In genomic region chr2:201185863-201186262, GRCh38 we compare ENCODE assay signal across 13 cellular contexts. TPM values are rescaled to one million over a fixed set of nuclear protein-coding genes. Genes with fewer than 3 reads are reported as not detected.
DNase-seq lines count a peak whose midpoint lies in the region; ATAC-seq, FAIRE-seq and TF ChIP-seq lines count a peak whose summit lies in the region.
"Had no signal": no experiment of that assay in that cellular context is flagged by ENCODE, and none has a peak within 500 bp of the region (broad histone marks: within the 10 kb centered on the region; RNA-seq: fewer than 3 reads in every experiment).

No MANE protein-coding gene starts in this region.

- H3K9me3 Mint-ChIP-seq in activated T-cell treated with anti-CD3 and anti-CD28 coated beads, Interleukin-2, amount 50 U/mL, for 4 hours, result peaks cover 7% of the 10 kb centered on the region

- BruUV-seq in K562 (replicated peaks; lab: Mats Ljungman, UMichigan), result no TSS peak

- H3K36me3 ChIP-seq in K562 (ENCODE audit: control insufficient read depth, insufficient read depth, low read length) (peaks cover 45% of the 10 kb centered on the region; the same call in 2 of the 3 replicates), skeletal muscle tissue (ENCODE audit: control insufficient read depth in 3 of 3, insufficient read depth in 3 of 3, low read length in 3 of 3) (no peaks in the 10 kb centered on the region)

- TF ChIP-seq POLR2A in K562 (conservative IDR thresholded peaks at IDR 0.05), result no peak

- no peak for ATAC-seq in activated T-cell treated with anti-CD3 and anti-CD28 coated beads, Interleukin-2, amount 50 U/mL, for 4 hours
- ATAC-seq in K562 (no peak), HG02981 (IDR thresholded peaks at IDR 0.05; ENCODE audit: unreplicated experiment) (no peak), HG03457 (IDR thresholded peaks at IDR 0.05; ENCODE audit: unreplicated experiment) (no peak)
- ATAC-seq: SK-N-SH treated with all-trans-retinoic acid at 6 μM for 48 hours had no signal

- peaks cover 76% of the 10 kb centered on the region for H3K4me1 Mint-ChIP-seq in activated T-cell treated with anti-CD3 and anti-CD28 coated beads, Interleukin-2, amount 50 U/mL, for 4 hours (ENCODE audit: low read depth)

- WGBS in K562 (ENCODE audit: insufficient coverage, low coverage, missing lambda C conversion rate), result 54% methylated on average over 4 of the region's 4 CpGs

- H3K27ac ChIP-seq in K562 (ENCODE audit: extremely low read depth, low read depth, low read length) (no peak overlapping the region), skeletal muscle tissue (ENCODE audit: low read depth, low read length) (peak overlapping the region; percentile 10)
- H3K27ac ChIP-seq: coronary artery had no signal

- intact Hi-C loops in K562 (cut with micrococcal nuclease), result no loop called here

- peak overlapping the region; percentile 58 for H3K4me3 ChIP-seq in K562
- H3K4me3 ChIP-seq in skeletal muscle tissue (ENCODE audit: low read length in 3 of 3), result peak overlapping the region in 1 of 3 donors; percentile 27

- H3K9me3 ChIP-seq in K562 (replicated peaks; ENCODE audit: control insufficient read depth, insufficient read depth, low read depth, low read length) (no peaks in the 10 kb centered on the region), skeletal muscle tissue (ENCODE audit: control insufficient read depth in 3 of 3, low read length in 3 of 3) (no peaks in the 10 kb centered on the region)

- POLR2A ChIA-PET in K562 (lab: Yijun Ruan, JAX), result interaction anchor here (0.7 to 1.1 kb wide), 3 partner anchors 9 to 55 kb away, joined by 3 read pairs; no protein-coding TSS in a partner anchor

- no peak overlapping the region for H2AFZ ChIP-seq in K562 (ENCODE audit: low read depth, low read length)

- TF ChIP-seq EP300 in K562 (IDR thresholded peaks at IDR 0.05; ENCODE audit: low read length), result no peak

- H3K27me3 ChIP-seq in K562 (ENCODE audit: control insufficient read depth in 2 of 2, insufficient read depth in 2 of 2, low read length in 2 of 2), result no peaks in the 10 kb centered on the region
- no peaks in the 10 kb centered on the region for H3K27me3 ChIP-seq in skeletal muscle tissue (ENCODE audit: control insufficient read depth in 3 of 3, insufficient read depth in 3 of 3, low read length in 3 of 3)

- CTCF ChIA-PET in K562 (lab: Yijun Ruan, JAX; ENCODE audit: low intra/inter-chr PET ratio), result no interaction called here

- no peaks in the 10 kb centered on the region; the same call in 1 of the 2 replicates for H4K20me1 ChIP-seq in K562 (replicated peaks; ENCODE audit: control insufficient read depth, insufficient read depth, low read length)

- peaks cover 5 to 14% of the 10 kb centered on the region in 2 experiments; a peak in 3 of 5 replicates for H3K4me1 ChIP-seq in K562 (replicated peaks in 1 of 2; ENCODE audit: control insufficient read depth in 2 of 2, insufficient read depth in 2 of 2, low read length in 2 of 2)
- H3K4me1 ChIP-seq in skeletal muscle tissue (ENCODE audit: control insufficient read depth in 3 of 3, insufficient read depth in 3 of 3, low read length in 3 of 3), result no peaks in the 10 kb centered on the region

- H3K4me2 ChIP-seq in K562 (ENCODE audit: insufficient read depth, low read length), result peak overlapping the region; percentile 81

- no peak for TF ChIP-seq CTCF in K562 (IDR thresholded peaks at IDR 0.05 in 2 of 3, conservative IDR thresholded peaks at IDR 0.05 in 1 of 3; ENCODE audit: insufficient read depth in 2 of 3, low read depth in 1 of 3, low read length in 3 of 3)

- H3K4me3 Mint-ChIP-seq in activated T-cell treated with anti-CD3 and anti-CD28 coated beads, Interleukin-2, amount 50 U/mL, for 4 hours, result peak overlapping the region; percentile 88

- FAIRE-seq in K562 (lab: Jason Lieb, UNC) (no peak), GM19239 (lab: Jason Lieb, UNC) (no peak)

- peak overlapping the region; percentile 78 to 84; a peak in 2 of 4 replicates for H3K9ac ChIP-seq in K562 (ENCODE audit: insufficient read depth in 1 of 2, low read depth in 2 of 2, low read length in 2 of 2)
- no peak overlapping the region for H3K9ac ChIP-seq in skeletal muscle tissue (ENCODE audit: low read depth in 1 of 3, low read length in 3 of 3)

- TF ChIP-seq RAD21 in K562 (CRISPR knock-in tag; conservative IDR thresholded peaks at IDR 0.05 in 1 of 2, IDR thresholded peaks at IDR 0.05 in 1 of 2), result no peak

- no peaks in the 10 kb centered on the region for H3K27me3 Mint-ChIP-seq in activated T-cell treated with anti-CD3 and anti-CD28 coated beads, Interleukin-2, amount 50 U/mL, for 4 hours (ENCODE audit: low read depth)

- no peaks in the 10 kb centered on the region for H3K9me1 ChIP-seq in K562 (ENCODE audit: control insufficient read depth, insufficient read depth, low read length)

- DNase-seq in activated T-cell treated with anti-CD3 and anti-CD28 coated beads, Interleukin-2, amount 50 U/mL, for 4 hours, result no peak
- no peak for DNase-seq in activated T-cell treated with anti-CD3 and anti-CD28 coated beads, Interleukin-2, amount 50 U/mL, for 1 hour
- DNase-seq in RPMI8226, result peak; percentile 17
- DNase-seq in K562 (ENCODE audit: extremely low read depth in 1 of 4, low spot score in 3 of 4), result no peak
- no peak for DNase-seq in GM19239 (ENCODE audit: insufficient read length, low spot score)
- DNase-seq: activated CD4-positive, alpha-beta T cell treated with anti-CD3 and anti-CD28 coated beads, Interleukin-2, amount 50 U/mL, for 1 hour; amygdala; DMS153 had no signal

- peaks cover 15% of the 10 kb centered on the region for H3K36me3 Mint-ChIP-seq in activated T-cell treated with anti-CD3 and anti-CD28 coated beads, Interleukin-2, amount 50 U/mL, for 4 hours (ENCODE audit: insufficient read depth)

- in situ Hi-C loops in K562 (cut with MboI), result loop anchor here (5.0 to 25.0 kb wide), 2 partner anchors 41 to 474 kb away; no protein-coding TSS in a partner anchor

- H3K79me2 ChIP-seq in K562 (ENCODE audit: control insufficient read depth, insufficient read depth, low read length), result peaks cover 46% of the 10 kb centered on the region

TF ChIP-seq in K562, 482 proteins besides CTCF, POLR2A, EP300 and RAD21:
- TF ChIP-seq TAF9B (IDR thresholded peaks at IDR 0.05; ENCODE audit: partially characterized antibody) (no peak), TBP (optimal IDR thresholded peaks at IDR 0.05; ENCODE audit: low read depth, low read length) (no peak), FOS (IDR thresholded peaks at IDR 0.05; ENCODE audit: extremely low read depth, insufficient read length) (no peak), RBM39 (optimal IDR thresholded peaks at IDR 0.05; ENCODE audit: low read depth, low read length) (no peak), FOSL1 (tag; conservative IDR thresholded peaks at IDR 0.05) (no peak), SPI1 (IDR thresholded peaks at IDR 0.05; ENCODE audit: borderline replicate concordance, low read depth, low read length) (peak; percentile 82), SREBF2 (CRISPR knock-in tag; IDR thresholded peaks at IDR 0.05) (no peak)

RNA-seq across cellular contexts. Expression of gene CASP10, which starts 2.9 kb away (rescaled TPM):
- 1 to 10 TPM; 3.4 to 4.8 (median 4.4) TPM for total RNA-seq in activated T-cell treated with anti-CD3 and anti-CD28 coated beads, Interleukin-2, amount 50 U/mL, for 4 hours
- 75.0 and 98.6 TPM in 2 replicates for total RNA-seq in K562 (2011; cell fraction: chromatin; rRNA removed; ENCODE audit: low replicate concordance)
- total RNA-seq in K562 (2011; cell fraction: nucleolus; rRNA removed), result 34.9 and 39.4 TPM in 2 replicates
- 55.7 and 65.5 TPM in 2 replicates for total RNA-seq in K562 (2011; cell fraction: nucleoplasm; rRNA removed)
- total RNA-seq in K562 (2014; rRNA removed) (10.8 TPM in 2 replicates), K562 (2014; rRNA removed; fragmentation: Illumina TruSeq; extraction: Trizol) (17.4 and 19.7 TPM in 2 replicates), K562 (2015; rRNA removed; fragmentation: Illumina TruSeq; extraction: Trizol) (10.7 and 12.6 TPM in 2 replicates), K562 (2021) (12.1 and 12.2 TPM in 2 replicates), skeletal muscle tissue (16.2 TPM)
- polyA plus RNA-seq in K562 (2011; rRNA removed) (20.4 and 21.9 TPM in 2 replicates), K562 (2014; fragmentation: Illumina TruSeq; extraction: Trizol) (9.9 and 10.6 TPM in 2 replicates), K562 (2014; fragmentation: Nextera tagmentation; extraction: Ambion mirVana) (1 to 10 TPM; 7.1 to 7.2 TPM), K562 (2014; rRNA removed) (8.0 and 9.9 TPM in 2 replicates)
- polyA plus RNA-seq in K562 (2011; cell fraction: cytosol; rRNA removed), result 8.4 and 12.9 TPM in 2 replicates
- 16.1 and 18.3 TPM in 2 replicates for polyA plus RNA-seq in K562 (2011; cell fraction: nucleus; rRNA removed)
- 7.7 and 9.6 TPM in 2 replicates for polyA plus RNA-seq in K562 (2012)
- polyA minus RNA-seq in K562 (2011; rRNA and poly(A)+ RNA removed), result 34.7 TPM in 2 replicates
- polyA minus RNA-seq in K562 (2011; cell fraction: cytosol; rRNA and poly(A)+ RNA removed), result 13.5 and 13.9 TPM in 2 replicates
- polyA minus RNA-seq in K562 (2011; cell fraction: nucleus; rRNA and poly(A)+ RNA removed), result 13.9 and 32.2 TPM in 2 replicates

Comparison
In these comparisons a context has a peak if more than half of its experiments do, and no peak if none do; other contexts are left out.
1. H3K9ac ChIP-seq: peak in K562 (2 of 2); none in skeletal muscle tissue (0 of 3).